ENCODE assay signal across 23 cellular contexts in genomic region chr5:2204366-2205184, GRCh38.
A peak's percentile ranks its signal among the peaks of the same experiment; 100 is the strongest.
DNase-seq lines count a peak whose midpoint lies in the region; ATAC-seq and TF ChIP-seq lines count a peak whose summit lies in the region.
"Had no signal": no experiment of that assay in that cellular context is flagged by ENCODE, and none has a peak within 500 bp of the region (broad histone marks: within the 10 kb centered on the region; RNA-seq: fewer than 3 reads in every experiment).

No MANE protein-coding gene starts in this region.

- no peak overlapping the region for H2AFZ ChIP-seq in neuronal stem cell (ENCODE audit: low read length)

- CTCF ChIA-PET in CD4-positive, alpha-beta T cell (lab: Charles Lee), result no interaction called here
- CTCF ChIA-PET in Calu3 (lab: Charles Lee), result no interaction called here

- no peak overlapping the region for H2BK120ac ChIP-seq in neuronal stem cell (ENCODE audit: low read depth, low read length)

- BruUV-seq in Calu3 (replicated peaks; lab: Mats Ljungman, UMichigan), result no TSS peak

- H3K79me1 ChIP-seq in neuronal stem cell (ENCODE audit: low read depth, low read length), result no peaks in the 10 kb centered on the region

- intact Hi-C loops in vagina (cut with DNase I), result no loop called here
- intact Hi-C loops in CD4-positive, alpha-beta T cell (cut with DNase I, micrococcal nuclease), result no loop called here
- intact Hi-C loops in Calu3 (cut with micrococcal nuclease; ENCODE audit: unreplicated experiment), result no loop called here

- WGBS in neuronal stem cell (ENCODE audit: extremely low coverage in 2 of 2, insufficient read length in 2 of 2, insufficient replicate concordance in 1 of 2), 2 donors, result no CpG with 5 or more reads among the region's 21 CpGs

- no peak overlapping the region for H2BK12ac ChIP-seq in neuronal stem cell (ENCODE audit: low read length)

- H3K4me1 ChIP-seq in neuronal stem cell (ENCODE audit: control insufficient read depth in 2 of 2, insufficient read depth in 1 of 2, low read depth in 1 of 2, low read length in 2 of 2) (peaks cover 0 to 40% of the 10 kb centered on the region in 2 donors), vagina (no peaks in the 10 kb centered on the region)
- H3K4me1 ChIP-seq: A549, BE2C, HAP-1 had no signal

- H3K9me3 ChIP-seq in neuronal stem cell (replicated peaks in 1 of 2; ENCODE audit: control insufficient read depth in 2 of 2, insufficient read depth in 1 of 2, low read depth in 1 of 2, low read length in 2 of 2), result no peaks in the 10 kb centered on the region
- no peaks in the 10 kb centered on the region for H3K9me3 ChIP-seq in vagina
- no peaks in the 10 kb centered on the region for H3K9me3 ChIP-seq in CD4-positive, alpha-beta T cell (ENCODE audit: control insufficient read depth, low read length)
- H3K9me3 ChIP-seq: A549, HAP-1 had no signal

- H2BK5ac ChIP-seq in neuronal stem cell (ENCODE audit: low read length), result no peak overlapping the region

- H3K14ac ChIP-seq in neuronal stem cell (ENCODE audit: low read length), result peak overlapping the region; percentile 85

- no peak overlapping the region for H3K4me3 Mint-ChIP-seq in stimulated activated naive CD8-positive, alpha-beta T cell treated with anti-CD3 and anti-CD28 coated beads, Interleukin-15, amount 100 ng/mL, for 72 hours
- H3K4me3 Mint-ChIP-seq in CD4-positive, alpha-beta T cell, result no peak overlapping the region
- H3K4me3 Mint-ChIP-seq in Calu3 (ENCODE audit: low read depth, unreplicated experiment), result no peak overlapping the region
- H3K4me3 Mint-ChIP-seq: CD4-positive, CD25-positive, alpha-beta regulatory T cell had no signal

- H3K36me3 ChIP-seq in neuronal stem cell (replicated peaks in 1 of 2; ENCODE audit: control insufficient read depth in 2 of 2, insufficient read depth in 2 of 2, low read length in 2 of 2) (no peaks in the 10 kb centered on the region), vagina (no peaks in the 10 kb centered on the region)
- H3K36me3 ChIP-seq: BE2C, HAP-1 had no signal

- TF ChIP-seq CTCF in vagina (IDR thresholded peaks at IDR 0.05) (no peak), Calu3 (IDR thresholded peaks at IDR 0.05; ENCODE audit: unreplicated experiment) (no peak)
- TF ChIP-seq CTCF in CD4-positive, alpha-beta T cell (IDR thresholded peaks at IDR 0.05), result no peak

- POLR2A ChIA-PET in CD4-positive, alpha-beta T cell (lab: Charles Lee), result no interaction called here

- H3K9me3 Mint-ChIP-seq in stimulated activated naive CD8-positive, alpha-beta T cell treated with anti-CD3 and anti-CD28 coated beads, Interleukin-15, amount 100 ng/mL, for 72 hours, result no peaks in the 10 kb centered on the region
- no peaks in the 10 kb centered on the region for H3K9me3 Mint-ChIP-seq in CD4-positive, alpha-beta T cell
- H3K9me3 Mint-ChIP-seq in Calu3 (ENCODE audit: low read depth, unreplicated experiment), result peaks cover 11% of the 10 kb centered on the region

- peak; percentile 54 for ATAC-seq in stimulated activated naive CD8-positive, alpha-beta T cell treated with anti-CD3 and anti-CD28 coated beads, Interleukin-15, amount 100 ng/mL, for 72 hours
- no peak for ATAC-seq in stimulated activated naive CD8-positive, alpha-beta T cell treated with anti-CD3 and anti-CD28 coated beads, Interleukin-15, Interleukin-2, amounts not matched to agents 100 U/mL and 50 U/mL, for 24 hours
- no peak for ATAC-seq in left lobe of liver
- ATAC-seq in HG03025 (IDR thresholded peaks at IDR 0.05; ENCODE audit: low FRiP score, unreplicated experiment), result no peak
- ATAC-seq in CD4-positive, alpha-beta T cell (ENCODE audit: poor library complexity), result no peak
- ATAC-seq: A549 had no signal

- H2AK5ac ChIP-seq in neuronal stem cell (ENCODE audit: low read depth, low read length), result no peak overlapping the region

- no peak overlapping the region for H2BK15ac ChIP-seq in neuronal stem cell (ENCODE audit: low read length)

- H3K27ac ChIP-seq in neuronal stem cell (replicated peaks; ENCODE audit: low read length), result no peak overlapping the region
- H3K27ac ChIP-seq in vagina, result no peak overlapping the region
- no peak overlapping the region for H3K27ac ChIP-seq in CD4-positive, alpha-beta T cell (ENCODE audit: low read depth, low read length)
- H3K27ac ChIP-seq: A549, HL-60, RWPE1 had no signal

- no peaks in the 10 kb centered on the region for H3K4me1 Mint-ChIP-seq in stimulated activated naive CD8-positive, alpha-beta T cell treated with anti-CD3 and anti-CD28 coated beads, Interleukin-15, amount 100 ng/mL, for 72 hours
- H3K4me1 Mint-ChIP-seq in CD4-positive, alpha-beta T cell (ENCODE audit: low read depth), result no peaks in the 10 kb centered on the region
- H3K4me1 Mint-ChIP-seq in Calu3 (ENCODE audit: low read depth, unreplicated experiment), result no peaks in the 10 kb centered on the region
- H3K4me1 Mint-ChIP-seq: CD4-positive, CD25-positive, alpha-beta regulatory T cell had no signal

- H3K36me3 Mint-ChIP-seq in CD4-positive, alpha-beta T cell (ENCODE audit: low read depth), result no peaks in the 10 kb centered on the region
- no peaks in the 10 kb centered on the region for H3K36me3 Mint-ChIP-seq in Calu3 (ENCODE audit: insufficient read depth, unreplicated experiment)
- H3K36me3 Mint-ChIP-seq: CD4-positive, CD25-positive, alpha-beta regulatory T cell had no signal

- H3K23ac ChIP-seq in neuronal stem cell (ENCODE audit: low read depth, low read length, poor library complexity), result peak overlapping the region; percentile 10

- no peak overlapping the region for H3K9ac ChIP-seq in neuronal stem cell (ENCODE audit: low read depth, low read length, poor library complexity)

- H3K27me3 ChIP-seq in neuronal stem cell (ENCODE audit: control insufficient read depth in 3 of 3, insufficient read depth in 3 of 3, low read depth in 1 of 3, low read length in 3 of 3) (peaks cover 0 to 59% (median 8%) of the 10 kb centered on the region in 3 experiments), vagina (no peaks in the 10 kb centered on the region)
- peaks cover 8% of the 10 kb centered on the region for H3K27me3 ChIP-seq in CD4-positive, alpha-beta T cell (ENCODE audit: control insufficient read depth, insufficient read depth, low read length)
- H3K27me3 ChIP-seq: BE2C had no signal

- peaks cover 52% of the 10 kb centered on the region for H3K27me3 Mint-ChIP-seq in stimulated activated naive CD8-positive, alpha-beta T cell treated with anti-CD3 and anti-CD28 coated beads, Interleukin-15, amount 100 ng/mL, for 72 hours
- peaks cover 56% of the 10 kb centered on the region for H3K27me3 Mint-ChIP-seq in CD4-positive, alpha-beta T cell
- no peaks in the 10 kb centered on the region for H3K27me3 Mint-ChIP-seq in Calu3 (ENCODE audit: unreplicated experiment)
- H3K27me3 Mint-ChIP-seq: CD4-positive, CD25-positive, alpha-beta regulatory T cell had no signal

- no peak overlapping the region for H3K4ac ChIP-seq in neuronal stem cell (ENCODE audit: low read length)

- TF ChIP-seq POLR2A in vagina (IDR thresholded peaks at IDR 0.05), result no peak

- H3K18ac ChIP-seq in neuronal stem cell (ENCODE audit: low read length), result peak overlapping the region; percentile 50

- H4K91ac ChIP-seq in neuronal stem cell (ENCODE audit: low read depth, low read length, poor library complexity), result no peak overlapping the region

- no peak overlapping the region for H3K4me2 ChIP-seq in neuronal stem cell (ENCODE audit: insufficient read depth, low read length, poor library complexity, severe bottlenecking)
- H3K4me2 ChIP-seq: A549 had no signal

- H4K8ac ChIP-seq in neuronal stem cell (ENCODE audit: low read depth, low read length), result peak overlapping the region; percentile 90

- DNase-seq in stimulated activated naive CD8-positive, alpha-beta T cell treated with anti-CD3 and anti-CD28 coated beads, Interleukin-15, amount 100 ng/mL, for 72 hours, result no peak
- no peak for DNase-seq in stimulated activated naive CD8-positive, alpha-beta T cell treated with anti-CD3 and anti-CD28 coated beads, Interleukin-15, Interleukin-2, amounts not matched to agents 100 U/mL and 50 U/mL, for 24 hours
- DNase-seq in left lobe of liver (ENCODE audit: low spot score) (peak; percentile 38), neuronal stem cell (ENCODE audit: low spot score) (no peak), vagina (ENCODE audit: extremely low spot score in 2 of 2) (peak; percentile 40 to 90), Calu3 (no peak)
- no peak for DNase-seq in CD4-positive, alpha-beta T cell
- DNase-seq: BE2C; CD4-positive, CD25-positive, alpha-beta regulatory T cell; COR-L47; KBM-7; NCI-H1092; NCI-H1436; NCI-H187 treated with DMSO at 0.1 percent for 48 hours; NCI-H2107; NCI-H510A; NK-92 treated with Interleukin-12 subunit alpha and Interleukin-12 subunit beta, amount 100 ng/mL, for 24 hours; SIG-M5 had no signal

- no peak overlapping the region for H3K27ac Mint-ChIP-seq in stimulated activated naive CD8-positive, alpha-beta T cell treated with anti-CD3 and anti-CD28 coated beads, Interleukin-15, amount 100 ng/mL, for 72 hours
- no peak overlapping the region for H3K27ac Mint-ChIP-seq in CD4-positive, alpha-beta T cell
- H3K27ac Mint-ChIP-seq in Calu3 (ENCODE audit: unreplicated experiment), result no peak overlapping the region
- H3K27ac Mint-ChIP-seq: CD4-positive, CD25-positive, alpha-beta regulatory T cell had no signal

- no peak overlapping the region for H3K4me3 ChIP-seq in neuronal stem cell (ENCODE audit: low read length in 2 of 2)
- H3K4me3 ChIP-seq in vagina, result no peak overlapping the region
- H3K4me3 ChIP-seq: A549, HAP-1 had no signal

Comparison
In these comparisons a context has a peak if more than half of its experiments do, and no peak if none do; other contexts are left out.
1. DNase-seq: peak in left lobe of liver (single experiment) and vagina (2 of 2); none in stimulated activated naive CD8-positive, alpha-beta T cell treated with anti-CD3 and anti-CD28 coated beads, Interleukin-15, amount 100 ng/mL, for 72 hours (0 of 2), stimulated activated naive CD8-positive, alpha-beta T cell treated with anti-CD3 and anti-CD28 coated beads, Interleukin-15, Interleukin-2, amounts not matched to agents 100 U/mL and 50 U/mL, for 24 hours (single experiment), neuronal stem cell (single experiment), CD4-positive, alpha-beta T cell (0 of 10) and Calu3 (single experiment).